22 cellular contexts compared by ENCODE assay signal in the genomic region with DNA sequence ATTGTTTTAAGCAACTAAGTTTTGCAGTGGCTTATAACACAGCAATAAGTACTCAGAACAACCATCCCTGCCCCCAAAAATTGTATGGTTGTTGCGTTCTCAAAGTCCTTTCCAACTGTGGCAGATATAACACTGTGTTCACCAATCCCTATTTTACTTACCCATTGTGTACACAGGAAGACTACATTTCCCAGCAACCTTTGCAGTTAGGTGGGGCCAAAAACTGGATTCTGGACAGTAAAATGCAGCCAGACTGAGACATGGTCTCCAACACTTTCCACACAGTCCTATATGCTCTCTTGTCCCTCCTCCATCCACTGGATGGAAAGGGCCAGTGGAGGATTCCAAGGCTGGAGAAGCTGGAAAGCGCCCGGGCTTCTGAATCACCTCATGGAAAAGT.
DNase-seq lines count a peak whose midpoint lies in the region; ATAC-seq, FAIRE-seq and TF ChIP-seq lines count a peak whose summit lies in the region.
"Had no signal": no experiment of that assay in that cellular context is flagged by ENCODE, and none has a peak within 500 bp of the region (broad histone marks: within the 10 kb centered on the region; RNA-seq: fewer than 3 reads in every experiment).

No MANE protein-coding gene starts in this region.

- in situ Hi-C loops in GM12878 (cut with MboI), result no loop called here

- WGBS in GM12878 (ENCODE audit: insufficient coverage, insufficient replicate concordance, low lambda C conversion rate, missing lambda C conversion rate), result 76% methylated on average over 3 of the region's 3 CpGs

- H3K79me2 ChIP-seq in GM12878 (ENCODE audit: control insufficient read depth, insufficient read depth, low read length) (no peaks in the 10 kb centered on the region), PC-9 (ENCODE audit: low read depth) (no peaks in the 10 kb centered on the region)

- BruUV-seq in GM12878 (replicated peaks; lab: Mats Ljungman, UMichigan) (no TSS peak), PC-9 (replicated peaks; lab: Mats Ljungman, UMichigan) (no TSS peak)

- H3K36me3 ChIP-seq in GM12878 (ENCODE audit: control insufficient read depth in 2 of 2, insufficient read depth in 2 of 2, low read length in 1 of 2), result no peaks in the 10 kb centered on the region
- H3K36me3 ChIP-seq in PC-9 (ENCODE audit: low read depth), result no peaks in the 10 kb centered on the region
- H3K36me3 ChIP-seq: BE2C, HAP-1 had no signal

- H3K27me3 ChIP-seq in GM12878 (replicated peaks in 1 of 2; ENCODE audit: control insufficient read depth in 2 of 2, insufficient read depth in 2 of 2, low read length in 1 of 2) (peaks cover 0 to 2% of the 10 kb centered on the region in 2 experiments; a peak in 1 of 4 replicates), PC-9 (ENCODE audit: insufficient read depth, low read depth) (no peaks in the 10 kb centered on the region)
- H3K27me3 ChIP-seq: BE2C had no signal

- H3K4me3 ChIP-seq in NB4 (ENCODE audit: low read depth, low read length), result no peak overlapping the region
- no peak overlapping the region for H3K4me3 ChIP-seq in GM12878
- no peak overlapping the region for H3K4me3 ChIP-seq in PC-9
- H3K4me3 ChIP-seq: A549, GM23248, HAP-1 had no signal

- RAD21 ChIA-PET in GM12878 (lab: Charles Lee; ENCODE audit: unreplicated experiment), result no interaction called here

- TF ChIP-seq EP300 in GM12878 (IDR thresholded peaks at IDR 0.05; ENCODE audit: borderline replicate concordance in 1 of 2, control insufficient read depth in 1 of 2, low read depth in 2 of 2, low read length in 2 of 2), result no peak

- no peak for TF ChIP-seq POLR2A in NB4 (IDR thresholded peaks at IDR 0.05; ENCODE audit: extremely low read depth, insufficient read length)
- TF ChIP-seq POLR2A in GM12878 (IDR thresholded peaks at IDR 0.05; ENCODE audit: low read depth, low read length), result no peak

- no peak overlapping the region for H3K9ac ChIP-seq in GM12878 (ENCODE audit: control insufficient read depth, insufficient read depth, low read length)
- H3K9ac ChIP-seq: GM23248, SK-N-SH had no signal

- H3F3A ChIP-seq in PC-9 (ENCODE audit: insufficient read depth, low read depth), result no peaks in the 10 kb centered on the region

- TF ChIP-seq RAD21 in GM12878 (IDR thresholded peaks at IDR 0.05; ENCODE audit: insufficient read depth, low read depth, low read length), result no peak

- peak; percentile 42 for FAIRE-seq in GM19239 (lab: Jason Lieb, UNC)
- FAIRE-seq in GM12878 (lab: Jason Lieb, UNC), result no peak
- FAIRE-seq: A549, D721Med, GM12891 had no signal

- H2AFZ ChIP-seq in GM12878 (ENCODE audit: control insufficient read depth, low read depth, low read length) (no peak overlapping the region), PC-9 (no peak overlapping the region)
- H2AFZ ChIP-seq: GM23248 had no signal

- POLR2A ChIA-PET in GM12878 (lab: Charles Lee) (no interaction called here), PC-9 (lab: Charles Lee; ENCODE audit: unreplicated experiment) (no interaction called here)

- H4K20me1 ChIP-seq in GM12878 (ENCODE audit: control insufficient read depth, insufficient read depth) (no peaks in the 10 kb centered on the region), PC-9 (ENCODE audit: insufficient read depth) (no peaks in the 10 kb centered on the region)

- H3K9me3 ChIP-seq in GM12878 (replicated peaks; ENCODE audit: control insufficient read depth, insufficient read depth, low read length) (no peaks in the 10 kb centered on the region), PC-9 (ENCODE audit: insufficient read depth, low read depth) (no peaks in the 10 kb centered on the region)
- H3K9me3 ChIP-seq: A549, BE2C, HAP-1, SK-N-SH had no signal

- SMC1A ChIA-PET in GM12878 (lab: Charles Lee; ENCODE audit: uncharacterized antibody, unreplicated experiment), result no interaction called here

- CTCF ChIA-PET in GM12878 (lab: Yijun Ruan, JAX), result no interaction called here
- CTCF ChIA-PET in PC-9 (lab: Charles Lee), result no interaction called here

- TF ChIP-seq CTCF in NB4 (IDR thresholded peaks at IDR 0.05; ENCODE audit: low read depth, low read length) (no peak), GM12878 (IDR thresholded peaks at IDR 0.05 in 2 of 3, conservative IDR thresholded peaks at IDR 0.05 in 1 of 3; ENCODE audit: control insufficient read depth in 2 of 3, extremely low read depth in 1 of 3, insufficient read depth in 1 of 3, low read depth in 3 of 3, low read length in 3 of 3) (no peak), PC-9 (conservative IDR thresholded peaks at IDR 0.05) (no peak)

- ATAC-seq in GM12878 (no peak), GM21367 (IDR thresholded peaks at IDR 0.05; ENCODE audit: unreplicated experiment) (no peak)
- ATAC-seq: A549 had no signal

- DNase-seq in NCI-H2227 (lab: John Stamatoyannopoulos, UW; ENCODE audit: unreplicated experiment) (peak; percentile 4), NCI-H2227 treated with DMSO at 0.1 percent for 48 hours (lab: John Stamatoyannopoulos, UW) (no peak), GM19239 (ENCODE audit: insufficient read length, low spot score) (no peak), NB4 (ENCODE audit: low read depth) (peak; percentile 8), GM12878 (ENCODE audit: low read depth, low spot score) (no peak), iPS-NIHi11 (ENCODE audit: low spot score) (no peak), PC-9 (no peak)
- DNase-seq: BE2C, DND-41, GM23248, MV-4-11, NCI-H1436, NCI-H187 treated with DMSO at 0.1 percent for 48 hours, NCI-H2171, OCI-M1, Right ventricle myocardium superior, SK-N-SH had no signal

- intact Hi-C loops in GM12878 (cut with micrococcal nuclease; ENCODE audit: unreplicated experiment) (no loop called here), PC-9 (cut with micrococcal nuclease; ENCODE audit: unreplicated experiment) (no loop called here)

- H3K27ac ChIP-seq in GM12878 (ENCODE audit: control insufficient read depth, insufficient read depth) (no peak overlapping the region), PC-9 (no peak overlapping the region)
- H3K27ac ChIP-seq: A549, GM23248 had no signal

- H3K4me2 ChIP-seq in GM12878 (ENCODE audit: control insufficient read depth, insufficient read depth) (no peak overlapping the region), PC-9 (no peak overlapping the region)
- H3K4me2 ChIP-seq: A549, SK-N-SH had no signal

- no peaks in the 10 kb centered on the region for H3K9me2 ChIP-seq in PC-9 (ENCODE audit: insufficient read depth)
- H3K9me2 ChIP-seq: SK-N-SH had no signal

- H3K4me1 ChIP-seq in GM12878 (ENCODE audit: control insufficient read depth, insufficient read depth, low read length) (no peaks in the 10 kb centered on the region; the same call in 1 of the 2 replicates), PC-9 (replicated peaks; ENCODE audit: insufficient read depth) (no peaks in the 10 kb centered on the region)
- H3K4me1 ChIP-seq: HAP-1 had no signal

TF ChIP-seq in GM12878, 131 proteins besides CTCF, POLR2A, EP300 and RAD21:
- TF ChIP-seq SIX5 (IDR thresholded peaks at IDR 0.05; ENCODE audit: low read depth, low read length, severe bottlenecking) (peak; percentile 44), SMARCA5 (IDR thresholded peaks at IDR 0.05) (no peak)

Comparison
In these comparisons a context has a peak if more than half of its experiments do, and no peak if none do; other contexts are left out.
1. DNase-seq: peak in NCI-H2227 (single experiment) and NB4 (single experiment); none in NCI-H2227 treated with DMSO at 0.1 percent for 48 hours (single experiment), GM19239 (single experiment), GM12878 (single experiment), iPS-NIHi11 (single experiment) and PC-9 (0 of 2).